In genomic region chr10:100148353-100149211, GRCh38 we compare ENCODE assay signal across 8 cellular contexts. TPM values are rescaled to one million over a fixed set of nuclear protein-coding genes. Genes with fewer than 3 reads are reported as not detected.
DNase-seq lines count a peak whose midpoint lies in the region; ATAC-seq and TF ChIP-seq lines count a peak whose summit lies in the region.

No MANE protein-coding gene starts in this region.

- H3K36me3 Mint-ChIP-seq in stimulated activated memory B cell treated with anti-CD40 and anti-IgM and Interleukin-4, amounts not matched to agents 10 μg/mL and 1 μg/mL and 100 μg/mL, for 72 hours: peaks cover 38% of the 10 kb centered on the region
- H3K36me3 Mint-ChIP-seq in type B pancreatic cell: peaks cover 3% of the 10 kb centered on the region

- H3K4me1 Mint-ChIP-seq in stimulated activated memory B cell treated with anti-CD40 and anti-IgM and Interleukin-4, amounts not matched to agents 10 μg/mL and 1 μg/mL and 100 μg/mL, for 72 hours: peaks cover 15% of the 10 kb centered on the region
- no peaks in the 10 kb centered on the region for H3K4me1 Mint-ChIP-seq in type B pancreatic cell (ENCODE audit: unreplicated experiment)

- H3K4me2 ChIP-seq in GM23248 (ENCODE audit: unreplicated experiment): no peak overlapping the region

- peaks cover 6% of the 10 kb centered on the region for H3K4me1 ChIP-seq in GM23248 (ENCODE audit: insufficient read depth)
- peaks cover 0 to 10% of the 10 kb centered on the region in 2 donors for H3K4me1 ChIP-seq in esophagus (ENCODE audit: control insufficient read depth in 2 of 2, insufficient read depth in 2 of 2, low read length in 1 of 2)

- peaks cover 8% of the 10 kb centered on the region for H3K27me3 Mint-ChIP-seq in stimulated activated memory B cell treated with anti-CD40 and anti-IgM and Interleukin-4, amounts not matched to agents 10 μg/mL and 1 μg/mL and 100 μg/mL, for 72 hours
- H3K27me3 Mint-ChIP-seq in type B pancreatic cell: no peaks in the 10 kb centered on the region

- H3K36me3 ChIP-seq in GM23248 (ENCODE audit: low read depth) (peaks cover 13% of the 10 kb centered on the region), esophagus (ENCODE audit: control insufficient read depth in 2 of 2, insufficient read depth in 2 of 2, low read length in 1 of 2) (peaks cover 9 to 12% of the 10 kb centered on the region in 2 donors)

- peak overlapping the region; percentile 6 for H3K4me3 Mint-ChIP-seq in stimulated activated memory B cell treated with anti-CD40 and anti-IgM and Interleukin-4, amounts not matched to agents 10 μg/mL and 1 μg/mL and 100 μg/mL, for 72 hours
- no peak overlapping the region for H3K4me3 Mint-ChIP-seq in type B pancreatic cell

- H3K27ac ChIP-seq in GM23248 (peak overlapping the region; percentile 8; the same call in 1 of the 2 replicates), esophagus (ENCODE audit: low read depth in 2 of 2, low read length in 1 of 2) (peak overlapping the region; percentile 75 to 90)

- H3K27me3 ChIP-seq in GM23248 (replicated peaks; ENCODE audit: insufficient read depth) (no peaks in the 10 kb centered on the region), esophagus (ENCODE audit: control insufficient read depth in 1 of 2, insufficient read depth in 2 of 2, low read length in 2 of 2) (no peaks in the 10 kb centered on the region)

- peak overlapping the region; percentile 52 for H3K27ac Mint-ChIP-seq in stimulated activated memory B cell treated with anti-CD40 and anti-IgM and Interleukin-4, amounts not matched to agents 10 μg/mL and 1 μg/mL and 100 μg/mL, for 72 hours
- no peak overlapping the region for H3K27ac Mint-ChIP-seq in type B pancreatic cell

- no peaks in the 10 kb centered on the region for H3K79me2 ChIP-seq in GM23248 (ENCODE audit: insufficient read depth)

- H3F3A ChIP-seq in GM23248 (ENCODE audit: insufficient read depth): peaks cover 14% of the 10 kb centered on the region

- H3K9me3 ChIP-seq in GM23248 (ENCODE audit: low read depth) (no peaks in the 10 kb centered on the region), esophagus (ENCODE audit: control insufficient read depth in 2 of 2, insufficient read depth in 1 of 2, low read depth in 1 of 2, low read length in 1 of 2) (no peaks in the 10 kb centered on the region)

- H2AFZ ChIP-seq in GM23248: no peak overlapping the region

- H3K9me3 Mint-ChIP-seq in stimulated activated memory B cell treated with anti-CD40 and anti-IgM and Interleukin-4, amounts not matched to agents 10 μg/mL and 1 μg/mL and 100 μg/mL, for 72 hours: no peaks in the 10 kb centered on the region
- peaks cover 4% of the 10 kb centered on the region for H3K9me3 Mint-ChIP-seq in type B pancreatic cell

- H4K20me1 ChIP-seq in GM23248 (ENCODE audit: insufficient read depth): no peaks in the 10 kb centered on the region

- peak; percentile 89 for ATAC-seq in stimulated activated memory B cell treated with anti-CD40 and anti-IgM and Interleukin-4, amounts not matched to agents 10 μg/mL and 1 μg/mL and 100 μg/mL, for 72 hours
- no peak for ATAC-seq in Right ventricle myocardium inferior

- peak; percentile 27 for DNase-seq in EL
- peak; percentile 82 for DNase-seq in GM23248
- DNase-seq in NCI-H82 (lab: John Stamatoyannopoulos, UW): peak; percentile 91
- no peak for DNase-seq in Right ventricle myocardium inferior (ENCODE audit: missing footprints)
- DNase-seq in mesenteric fat pad (ENCODE audit: low spot score): no peak
- DNase-seq in type B pancreatic cell (ENCODE audit: extremely low spot score, unreplicated experiment): no peak

- no peak overlapping the region for H3K9ac ChIP-seq in GM23248

- H3K9me2 ChIP-seq in GM23248 (ENCODE audit: insufficient read depth): no peaks in the 10 kb centered on the region

- 66 to 71% methylated on average over 8 of the region's 8 CpGs for WGBS in GM23248 (ENCODE audit: low coverage in 1 of 2, low lambda C conversion rate in 2 of 2, missing lambda C conversion rate in 2 of 2), 2 experiments
- 53 to 61% methylated on average over 8 of the region's 8 CpGs for WGBS in esophagus, 2 donors

- intact Hi-C loops in Right ventricle myocardium inferior (cut with DNase I): no loop called here

- in situ Hi-C loops in GM23248 (cut with MboI): no loop called here

- TF ChIP-seq CTCF in type B pancreatic cell (conservative IDR thresholded peaks at IDR 0.05): no peak

- H3K4me3 ChIP-seq in GM23248 (no peak overlapping the region), esophagus (ENCODE audit: low read depth in 1 of 2, low read length in 2 of 2) (no peak overlapping the region)

RNA-seq across cellular contexts. Expression of gene ERLIN1, which starts 37.2 kb away (rescaled TPM):
- total RNA-seq in GM23248 (2014; rRNA removed; shearing (Covaris generic)): 32.2 and 43.3 TPM in 2 replicates
- polyA plus RNA-seq in GM23248 (2016; fragmentation: Nextera tagmentation; extraction: Ambion mirVana): 62.5 and 63.3 TPM in 2 replicates
- 10 to 100 TPM in 1 of 2 donors, 1 to 10 TPM in 1; 6.6 to 18.7 TPM for polyA plus RNA-seq in esophagus
- total RNA-seq in Right ventricle myocardium inferior: 10.7 TPM
- total RNA-seq in mesenteric fat pad: 38.2 TPM
- 28.6 and 37.1 TPM in 2 replicates for total RNA-seq in type B pancreatic cell (ENCODE audit: low replicate concordance)

Comparison
In these comparisons a context has a peak if more than half of its experiments do, and no peak if none do; other contexts are left out.
1. DNase-seq: peak in EL (single experiment), GM23248 (single experiment) and NCI-H82 (single experiment); none in Right ventricle myocardium inferior (single experiment), mesenteric fat pad (single experiment) and type B pancreatic cell (single experiment).